ENCODE assay signal across 22 cellular contexts in genomic region chr2:105297211-105297610, GRCh38. TPM values are rescaled to one million over a fixed set of nuclear protein-coding genes. Genes with fewer than 3 reads are reported as not detected.
DNase-seq lines count a peak whose midpoint lies in the region; ATAC-seq, FAIRE-seq and TF ChIP-seq lines count a peak whose summit lies in the region.
"Had no signal": no experiment of that assay in that cellular context is flagged by ENCODE, and none has a peak within 500 bp of the region (broad histone marks: within the 10 kb centered on the region; RNA-seq: fewer than 3 reads in every experiment).

No MANE protein-coding gene starts in this region.

- H3K79me2 ChIP-seq in endothelial cell of umbilical vein (ENCODE audit: control insufficient read depth, insufficient read depth, low read length): peaks cover 23% of the 10 kb centered on the region
- H3K79me2 ChIP-seq in trophoblast cell (ENCODE audit: control insufficient read depth, insufficient read depth, low read length, poor library complexity): no peaks in the 10 kb centered on the region

- ATAC-seq in HG03139 (IDR thresholded peaks at IDR 0.05; ENCODE audit: unreplicated experiment): no peak

- no peak overlapping the region for H2AFZ ChIP-seq in endothelial cell of umbilical vein (ENCODE audit: low read depth, low read length)
- no peak overlapping the region for H2AFZ ChIP-seq in trophoblast cell (ENCODE audit: insufficient read depth, low read length, poor library complexity)

- H3K27ac ChIP-seq in endothelial cell of umbilical vein (ENCODE audit: insufficient read depth, low read depth, low read length) (no peak overlapping the region), trophoblast cell (ENCODE audit: low read depth, low read length) (no peak overlapping the region)
- H3K27ac ChIP-seq: C4-2B, RWPE1 had no signal

- H3K27me3 ChIP-seq in endothelial cell of umbilical vein (ENCODE audit: control insufficient read depth in 2 of 2, insufficient read depth in 2 of 2, low read length in 2 of 2) (no peaks in the 10 kb centered on the region), trophoblast cell (ENCODE audit: insufficient read depth, low read length) (no peaks in the 10 kb centered on the region)

- POLR2A ChIA-PET in endothelial cell of umbilical vein (lab: Charles Lee): no interaction called here

- no peak overlapping the region for H3K23ac ChIP-seq in trophoblast cell (ENCODE audit: low read length)

- H3K9ac ChIP-seq in endothelial cell of umbilical vein (replicated peaks; ENCODE audit: extremely low read depth, insufficient read depth, low read length): no peak overlapping the region
- no peak overlapping the region for H3K9ac ChIP-seq in trophoblast cell (ENCODE audit: low read length)

- no peak overlapping the region for H4K8ac ChIP-seq in trophoblast cell (ENCODE audit: low read depth, low read length)

- H2BK12ac ChIP-seq in trophoblast cell (ENCODE audit: low read length): no peak overlapping the region

- in situ Hi-C loops in GM13977 (cut with MboI; ENCODE audit: low pct_unique_long_range_greater_than_20kb, low sequenced_read_pairs, unreplicated experiment): no loop called here

- H3K36me3 Mint-ChIP-seq in activated T-cell treated with anti-CD3 and anti-CD28 coated beads, Interleukin-2, amount 50 U/mL, for 24 hours (ENCODE audit: low read depth): peaks cover 82% of the 10 kb centered on the region

- H3K9me1 ChIP-seq in endothelial cell of umbilical vein (replicated peaks; ENCODE audit: control insufficient read depth, extremely low read depth, insufficient read depth, low read length): no peaks in the 10 kb centered on the region

- H3K27me3 Mint-ChIP-seq in activated T-cell treated with anti-CD3 and anti-CD28 coated beads, Interleukin-2, amount 50 U/mL, for 24 hours: no peaks in the 10 kb centered on the region

- CTCF ChIA-PET in endothelial cell of umbilical vein (lab: Charles Lee): interaction anchor here (1.6 kb wide), 1 partner anchor 8 kb away, joined by 3 read pairs; no protein-coding TSS in a partner anchor

- no TSS peak for BruUV-seq in endothelial cell of umbilical vein (replicated peaks; lab: Mats Ljungman, UMichigan)

- H4K12ac ChIP-seq in trophoblast cell (ENCODE audit: low read depth, low read length): no peak overlapping the region

- DNase-seq in activated T-cell treated with anti-CD3 and anti-CD28 coated beads, Interleukin-2, amount 50 U/mL, for 24 hours: no peak
- DNase-seq in activated T-cell treated with anti-CD3 and anti-CD28 coated beads, Interleukin-2, amount 50 U/mL, for 1 hour: no peak
- DNase-seq in LNCaP clone FGC (ENCODE audit: low read depth): peak; percentile 10
- DNase-seq in endothelial cell of umbilical vein (ENCODE audit: low read depth, low spot score): peak; percentile 13
- DNase-seq in trophoblast cell: no peak
- DNase-seq in stimulated activated CD4-positive, alpha-beta T cell treated with anti-CD3 and anti-CD28 coated beads, Interleukin-2, amount 100 ng/mL, for 48 hours: no peak
- no peak for DNase-seq in GM13977 (ENCODE audit: low spot score)
- DNase-seq: NCI-H1092; NCI-H1694; NCI-H345; NCI-H526 treated with DMSO at 0.1 percent for 48 hours; NK-92 treated with Interleukin-12 subunit alpha and Interleukin-12 subunit beta, amount 100 ng/mL, for 24 hours; OCI-M1 had no signal

- TF ChIP-seq CTCF in LNCaP clone FGC (IDR thresholded peaks at IDR 0.05; ENCODE audit: control insufficient read depth, extremely low read depth, insufficient read depth) (no peak), endothelial cell of umbilical vein (IDR thresholded peaks at IDR 0.05; ENCODE audit: extremely low read depth in 1 of 2, insufficient read depth in 1 of 2, low read depth in 1 of 2, low read length in 2 of 2) (no peak), GM13977 (IDR thresholded peaks at IDR 0.05; ENCODE audit: extremely low read depth, insufficient read depth, missing control alignments) (no peak)

- no peaks in the 10 kb centered on the region for H3K4me1 ChIP-seq in endothelial cell of umbilical vein (ENCODE audit: control insufficient read depth, extremely low read depth, insufficient read depth, low read length)
- peaks cover 3 to 19% of the 10 kb centered on the region in 2 experiments for H3K4me1 ChIP-seq in trophoblast cell (ENCODE audit: control insufficient read depth in 1 of 2, insufficient read depth in 2 of 2, low read length in 2 of 2)

- H3K36me3 ChIP-seq in endothelial cell of umbilical vein (ENCODE audit: control insufficient read depth in 2 of 2, extremely low read depth in 1 of 2, insufficient read depth in 2 of 2, low read length in 2 of 2) (peaks cover 10 to 22% of the 10 kb centered on the region in 2 experiments), trophoblast cell (ENCODE audit: control insufficient read depth in 1 of 2, insufficient read depth in 2 of 2, low read length in 2 of 2) (peaks cover 6 to 10% of the 10 kb centered on the region in 2 experiments)

- no peak for TF ChIP-seq POLR2A in endothelial cell of umbilical vein (IDR thresholded peaks at IDR 0.05; ENCODE audit: low read depth, low read length)

- no peak overlapping the region for H3K14ac ChIP-seq in trophoblast cell (ENCODE audit: low read length)

- H2AK5ac ChIP-seq in trophoblast cell (ENCODE audit: low read length): no peak overlapping the region

- H2BK120ac ChIP-seq in trophoblast cell (ENCODE audit: insufficient read depth, low read length, poor library complexity): no peak overlapping the region

- peaks cover 2% of the 10 kb centered on the region for H3K79me1 ChIP-seq in trophoblast cell (ENCODE audit: low read length)

- H3K4me1 Mint-ChIP-seq in activated T-cell treated with anti-CD3 and anti-CD28 coated beads, Interleukin-2, amount 50 U/mL, for 24 hours (ENCODE audit: low read depth): peaks cover 8% of the 10 kb centered on the region

- no peak overlapping the region for H3K4ac ChIP-seq in trophoblast cell (ENCODE audit: low read depth, low read length)

- dilution Hi-C loops in endothelial cell of umbilical vein (cut with MboI; ENCODE audit: extremely low pct_ligation_motif_present, low sequenced_read_pairs): no loop called here

- WGBS in trophoblast cell (ENCODE audit: extremely low coverage, insufficient coverage, insufficient read length): no CpG with 5 or more reads among the region's 6 CpGs

- no peak overlapping the region for H2BK5ac ChIP-seq in trophoblast cell (ENCODE audit: low read depth, low read length, poor library complexity)

- intact Hi-C loops in endothelial cell of umbilical vein (cut with micrococcal nuclease): no loop called here

- peak overlapping the region; percentile 47 for H3K27ac Mint-ChIP-seq in activated T-cell treated with anti-CD3 and anti-CD28 coated beads, Interleukin-2, amount 50 U/mL, for 24 hours

- no peak overlapping the region for H3K18ac ChIP-seq in trophoblast cell (ENCODE audit: low read length)

- no peak overlapping the region for H3K4me2 ChIP-seq in endothelial cell of umbilical vein (ENCODE audit: insufficient read depth, low read length)
- peak overlapping the region; percentile 18 for H3K4me2 ChIP-seq in trophoblast cell (ENCODE audit: low read length)

- peaks cover 1% of the 10 kb centered on the region for H4K20me1 ChIP-seq in endothelial cell of umbilical vein (replicated peaks; ENCODE audit: control insufficient read depth, extremely low read depth, insufficient read depth, low read length)

- no peak overlapping the region for H3K4me3 ChIP-seq in LNCaP clone FGC (ENCODE audit: low read depth, low read length)
- H3K4me3 ChIP-seq in endothelial cell of umbilical vein (replicated peaks in 1 of 3; ENCODE audit: insufficient read depth in 1 of 3, low read depth in 1 of 3, low read length in 3 of 3): no peak overlapping the region
- H3K4me3 ChIP-seq in trophoblast cell (ENCODE audit: low read depth, low read length): no peak overlapping the region

- no peaks in the 10 kb centered on the region for H3K9me3 Mint-ChIP-seq in activated T-cell treated with anti-CD3 and anti-CD28 coated beads, Interleukin-2, amount 50 U/mL, for 24 hours

- H3K9me3 ChIP-seq in endothelial cell of umbilical vein (replicated peaks; ENCODE audit: control insufficient read depth, insufficient read depth, low read length) (no peaks in the 10 kb centered on the region), trophoblast cell (ENCODE audit: insufficient read depth, low read depth, low read length) (peaks cover 1% of the 10 kb centered on the region)

- FAIRE-seq in endothelial cell of umbilical vein (lab: Jason Lieb, UNC): no peak
- FAIRE-seq: GM12891, GM19239 had no signal

- H3K4me3 Mint-ChIP-seq in activated T-cell treated with anti-CD3 and anti-CD28 coated beads, Interleukin-2, amount 50 U/mL, for 24 hours: no peak overlapping the region

- H4K91ac ChIP-seq in trophoblast cell (ENCODE audit: low read depth, low read length): no peak overlapping the region

RNA-seq across cellular contexts. Expression of gene TGFBRAP1, which starts 32.3 kb away (rescaled TPM):
- total RNA-seq in endothelial cell of umbilical vein: 34.9 and 37.6 TPM in 2 replicates
- polyA plus RNA-seq in endothelial cell of umbilical vein: 22.3 and 25.4 TPM in 2 replicates
- polyA plus RNA-seq in endothelial cell of umbilical vein (2011; cell fraction: cytosol; rRNA removed): 17.7 and 18.3 TPM in 2 replicates
- polyA plus RNA-seq in endothelial cell of umbilical vein (2011; cell fraction: nucleus; rRNA removed): 22.6 and 26.4 TPM in 2 replicates
- 27.0 and 29.0 TPM in 2 replicates for polyA plus RNA-seq in endothelial cell of umbilical vein (2012)
- polyA minus RNA-seq in endothelial cell of umbilical vein: 41.6 and 43.9 TPM in 2 replicates
- polyA minus RNA-seq in endothelial cell of umbilical vein (2011; cell fraction: cytosol; rRNA and poly(A)+ RNA removed): 15.0 TPM
- polyA minus RNA-seq in endothelial cell of umbilical vein (2011; cell fraction: nucleus; rRNA and poly(A)+ RNA removed): 24.8 and 27.1 TPM in 2 replicates
- polyA plus RNA-seq in trophoblast cell (2013): 16.6 and 17.3 TPM in 2 replicates

RNA-seq across cellular contexts. Expression of gene C2orf49, which starts 40.1 kb away (rescaled TPM):
- 15.0 and 16.0 TPM in 2 replicates for total RNA-seq in endothelial cell of umbilical vein
- polyA plus RNA-seq in endothelial cell of umbilical vein: 3.6 and 4.6 TPM in 2 replicates
- polyA plus RNA-seq in endothelial cell of umbilical vein (2011; cell fraction: cytosol; rRNA removed): 6.9 and 8.1 TPM in 2 replicates
- 4.5 and 8.9 TPM in 2 replicates for polyA plus RNA-seq in endothelial cell of umbilical vein (2011; cell fraction: nucleus; rRNA removed)
- polyA plus RNA-seq in endothelial cell of umbilical vein (2012): 13.9 and 19.0 TPM in 2 replicates
- 3.9 and 4.4 TPM in 2 replicates for polyA minus RNA-seq in endothelial cell of umbilical vein
- polyA minus RNA-seq in endothelial cell of umbilical vein (2011; cell fraction: cytosol; rRNA and poly(A)+ RNA removed): 7.0 TPM
- polyA minus RNA-seq in endothelial cell of umbilical vein (2011; cell fraction: nucleus; rRNA and poly(A)+ RNA removed): 4.2 and 6.7 TPM in 2 replicates
- 34.1 and 35.9 TPM in 2 replicates for polyA plus RNA-seq in trophoblast cell (2013)

RNA-seq across cellular contexts. Expression of gene GPR45, which starts 55.7 kb away (rescaled TPM):
- not detected in 2 replicates for total RNA-seq in endothelial cell of umbilical vein
- polyA plus RNA-seq in endothelial cell of umbilical vein: not detected in 2 replicates
- not detected in 2 replicates for polyA plus RNA-seq in endothelial cell of umbilical vein (2011; cell fraction: cytosol; rRNA removed)
- not detected in 2 replicates for polyA plus RNA-seq in endothelial cell of umbilical vein (2011; cell fraction: nucleus; rRNA removed)
- polyA plus RNA-seq in endothelial cell of umbilical vein (2012): not detected in 2 replicates
- polyA minus RNA-seq in endothelial cell of umbilical vein: not detected in 2 replicates
- polyA minus RNA-seq in endothelial cell of umbilical vein (2011; cell fraction: cytosol; rRNA and poly(A)+ RNA removed): not detected
- not detected in 2 replicates for polyA minus RNA-seq in endothelial cell of umbilical vein (2011; cell fraction: nucleus; rRNA and poly(A)+ RNA removed)
- 0.05 and 0.11 TPM in 2 replicates for polyA plus RNA-seq in trophoblast cell (2013)
- total RNA-seq: A172, G401, HT1080, M059J had no signal

Comparison
In these comparisons a context has a peak if more than half of its experiments do, and no peak if none do; other contexts are left out.
1. DNase-seq: peak in LNCaP clone FGC (single experiment) and endothelial cell of umbilical vein (single experiment); none in activated T-cell treated with anti-CD3 and anti-CD28 coated beads, Interleukin-2, amount 50 U/mL, for 24 hours (single experiment), activated T-cell treated with anti-CD3 and anti-CD28 coated beads, Interleukin-2, amount 50 U/mL, for 1 hour (single experiment), trophoblast cell (0 of 2), stimulated activated CD4-positive, alpha-beta T cell treated with anti-CD3 and anti-CD28 coated beads, Interleukin-2, amount 100 ng/mL, for 48 hours (0 of 2) and GM13977 (single experiment).